Comparison of ENCODE assay signal across 10 cellular contexts in genomic region chr3:134453631-134454030, GRCh38. TPM values are rescaled to one million over a fixed set of nuclear protein-coding genes. Genes with fewer than 3 reads are reported as not detected.
DNase-seq lines count a peak whose midpoint lies in the region; ATAC-seq lines count a peak whose summit lies in the region.
"Had no signal": no experiment of that assay in that cellular context is flagged by ENCODE, and none has a peak within 500 bp of the region (broad histone marks: within the 10 kb centered on the region; RNA-seq: fewer than 3 reads in every experiment).

No MANE protein-coding gene starts in this region.

- peak; percentile 52 for DNase-seq in D341Med (ENCODE audit: low spot score)
- peak; percentile 13 for DNase-seq in HCEC 1CT
- DNase-seq in SK-MEL-5 (ENCODE audit: low read depth, low spot score) = peak; percentile 51
- peak; percentile 20 for DNase-seq in globus pallidus (ENCODE audit: low spot score)
- DNase-seq in activated CD4-positive, alpha-beta memory T cell treated with anti-CD3 and anti-CD28 coated beads, Interleukin-2, amount 10 ng/mL, durations not matched to agents 7 days and 5 days = no peak
- DNase-seq: NCI-H2029 treated with DMSO at 0.1 percent for 48 hours, RPMI8226 had no signal

- peaks cover 25% of the 10 kb centered on the region for H3K27me3 Mint-ChIP-seq in activated CD4-positive, alpha-beta memory T cell treated with anti-CD3 and anti-CD28 coated beads, Interleukin-2, amount 10 ng/mL, durations not matched to agents 7 days and 5 days

- CTCF ChIA-PET in activated CD4-positive, alpha-beta memory T cell treated with anti-CD3 and anti-CD28 coated beads, Interleukin-2, amount 10 ng/mL, durations not matched to agents 7 days and 5 days (lab: Charles Lee) = interaction anchor here (1.0 kb wide), 1 partner anchor 20 kb away, joined by 3 read pairs; no protein-coding TSS in a partner anchor

- no peaks in the 10 kb centered on the region for H3K36me3 Mint-ChIP-seq in activated CD4-positive, alpha-beta memory T cell treated with anti-CD3 and anti-CD28 coated beads, Interleukin-2, amount 10 ng/mL, durations not matched to agents 7 days and 5 days (ENCODE audit: low read depth)

- H3K4me3 Mint-ChIP-seq in activated CD4-positive, alpha-beta memory T cell treated with anti-CD3 and anti-CD28 coated beads, Interleukin-2, amount 10 ng/mL, durations not matched to agents 7 days and 5 days = no peak overlapping the region

- POLR2A ChIA-PET in activated CD4-positive, alpha-beta memory T cell treated with anti-CD3 and anti-CD28 coated beads, Interleukin-2, amount 10 ng/mL, durations not matched to agents 7 days and 5 days (lab: Charles Lee) = no interaction called here

- no peaks in the 10 kb centered on the region for H3K4me1 Mint-ChIP-seq in activated CD4-positive, alpha-beta memory T cell treated with anti-CD3 and anti-CD28 coated beads, Interleukin-2, amount 10 ng/mL, durations not matched to agents 7 days and 5 days

- no peaks in the 10 kb centered on the region for H3K9me3 Mint-ChIP-seq in activated CD4-positive, alpha-beta memory T cell treated with anti-CD3 and anti-CD28 coated beads, Interleukin-2, amount 10 ng/mL, durations not matched to agents 7 days and 5 days

- no peak overlapping the region for H3K27ac Mint-ChIP-seq in activated CD4-positive, alpha-beta memory T cell treated with anti-CD3 and anti-CD28 coated beads, Interleukin-2, amount 10 ng/mL, durations not matched to agents 7 days and 5 days

- in situ Hi-C loops in SK-MEL-5 (cut with HindIII; ENCODE audit: low pct_unique_long_range_greater_than_20kb, low sequenced_read_pairs) = no loop called here

- ATAC-seq in GM18907 (IDR thresholded peaks at IDR 0.05; ENCODE audit: unreplicated experiment) = no peak
- no peak for ATAC-seq in HG03378 (IDR thresholded peaks at IDR 0.05; ENCODE audit: unreplicated experiment)
- no peak for ATAC-seq in HG02852 (IDR thresholded peaks at IDR 0.05; ENCODE audit: unreplicated experiment)

RNA-seq across cellular contexts. Expression of gene ANAPC13, which starts 32.2 kb away (rescaled TPM):
- 46.4 and 49.2 TPM in 2 replicates for total RNA-seq in SK-MEL-5 (2014; rRNA removed; shearing (Covaris generic))
- polyA plus RNA-seq in SK-MEL-5 (2015; cell fraction: cytosol; rRNA removed) = 47.6 and 50.8 TPM in 2 replicates
- polyA plus RNA-seq in SK-MEL-5 (2015; cell fraction: nucleus; rRNA removed) = 9.0 and 10.8 TPM in 2 replicates
- total RNA-seq in activated CD4-positive, alpha-beta memory T cell treated with anti-CD3 and anti-CD28 coated beads, Interleukin-2, amount 10 ng/mL, durations not matched to agents 7 days and 5 days = 10 to 100 TPM; 27.3 to 27.4 TPM

RNA-seq across cellular contexts. Expression of gene CEP63, which starts 32.2 kb away (rescaled TPM):
- total RNA-seq in SK-MEL-5 (2014; rRNA removed; shearing (Covaris generic)) = 32.2 and 34.1 TPM in 2 replicates
- 25.6 and 28.5 TPM in 2 replicates for polyA plus RNA-seq in SK-MEL-5 (2015; cell fraction: cytosol; rRNA removed)
- polyA plus RNA-seq in SK-MEL-5 (2015; cell fraction: nucleus; rRNA removed) = 28.1 and 48.2 TPM in 2 replicates
- 10 to 100 TPM; 22.4 to 24.2 TPM for total RNA-seq in activated CD4-positive, alpha-beta memory T cell treated with anti-CD3 and anti-CD28 coated beads, Interleukin-2, amount 10 ng/mL, durations not matched to agents 7 days and 5 days
